ENCODE assay signal across 20 cellular contexts in genomic region chr6:129694036-129694435, GRCh38. TPM values are rescaled to one million over a fixed set of nuclear protein-coding genes. Genes with fewer than 3 reads are reported as not detected.
DNase-seq lines count a peak whose midpoint lies in the region; ATAC-seq, FAIRE-seq and TF ChIP-seq lines count a peak whose summit lies in the region.
"Had no signal": no experiment of that assay in that cellular context is flagged by ENCODE, and none has a peak within 500 bp of the region (broad histone marks: within the 10 kb centered on the region; RNA-seq: fewer than 3 reads in every experiment).

No MANE protein-coding gene starts in this region.

- no peak overlapping the region for H3K4me2 ChIP-seq in keratinocyte (ENCODE audit: control insufficient read depth, extremely low read depth, insufficient read depth, low read depth, low read length)

- in situ Hi-C loops in GM13976 (cut with MboI; ENCODE audit: low sequenced_read_pairs, unreplicated experiment), result no loop called here

- FAIRE-seq in GM19239 (lab: Jason Lieb, UNC) (peak; percentile 33), keratinocyte (lab: Jason Lieb, UNC) (peak; percentile 9)
- FAIRE-seq: H1 had no signal

- dilution Hi-C loops in keratinocyte (cut with MboI; ENCODE audit: extremely low pct_ligation_motif_present, low sequenced_read_pairs), result no loop called here

- WGBS in psoas muscle, 3 donors, result 55 to 72% (median 64%) methylated on average over 2 of the region's 2 CpGs

- H3K4me3 ChIP-seq in SJSA1, result no peak overlapping the region
- no peak overlapping the region for H3K4me3 ChIP-seq in keratinocyte (ENCODE audit: control insufficient read depth in 2 of 3, extremely low read depth in 1 of 3, insufficient read depth in 2 of 3, low read depth in 1 of 3, low read length in 3 of 3)
- H3K4me3 ChIP-seq in psoas muscle, result no peak overlapping the region
- H3K4me3 ChIP-seq: Peyer's patch had no signal

- H3K27me3 ChIP-seq in SJSA1 (replicated peaks) (no peaks in the 10 kb centered on the region), keratinocyte (ENCODE audit: control insufficient read depth, extremely low read depth, insufficient read depth, low read length) (no peaks in the 10 kb centered on the region), psoas muscle (ENCODE audit: insufficient read depth in 3 of 3, low read length in 2 of 3) (no peaks in the 10 kb centered on the region)
- H3K27me3 ChIP-seq: Peyer's patch had no signal

- peaks cover 94% of the 10 kb centered on the region for H3K79me2 ChIP-seq in keratinocyte (ENCODE audit: control insufficient read depth, insufficient read depth, low read length)

- H3K4me1 ChIP-seq in SJSA1 (replicated peaks), result peaks cover 31% of the 10 kb centered on the region
- H3K4me1 ChIP-seq in keratinocyte (ENCODE audit: control insufficient read depth, extremely low read depth, insufficient read depth, low read length), result peaks cover 14% of the 10 kb centered on the region
- H3K4me1 ChIP-seq in psoas muscle, result peaks cover 90% of the 10 kb centered on the region

- H3K27ac ChIP-seq in SJSA1, result peak overlapping the region; percentile 9; the same call in 1 of the 2 replicates
- no peak overlapping the region for H3K27ac ChIP-seq in keratinocyte (ENCODE audit: control insufficient read depth, insufficient read depth, low read length)
- peak overlapping the region; percentile 77 for H3K27ac ChIP-seq in psoas muscle
- H3K27ac ChIP-seq: Peyer's patch had no signal

- H3K36me3 ChIP-seq in SJSA1 (no peaks in the 10 kb centered on the region), keratinocyte (ENCODE audit: control insufficient read depth in 2 of 2, extremely low read depth in 1 of 2, insufficient read depth in 2 of 2, low read length in 2 of 2) (peaks cover 0 to 3% of the 10 kb centered on the region in 2 experiments), psoas muscle (ENCODE audit: insufficient read depth in 1 of 2, low read depth in 1 of 2) (no peaks in the 10 kb centered on the region)
- H3K36me3 ChIP-seq: Peyer's patch had no signal

- DNase-seq in GM19239 (ENCODE audit: insufficient read length, low spot score) (no peak), SJSA1 (ENCODE audit: low read depth in 1 of 2, low spot score in 2 of 2) (no peak), keratinocyte (ENCODE audit: low read depth, low spot score) (no peak), psoas muscle (no peak), GM13976 (ENCODE audit: low spot score) (no peak), NCI-H1694 (lab: John Stamatoyannopoulos, UW) (no peak), kidney glomerular epithelial cell (lab: John Stamatoyannopoulos, UW) (no peak)
- DNase-seq: DMS 273 treated with DMSO at 0.1 percent for 48 hours; DND-41; Karpas-422; NCI-H1436 treated with DMSO at 0.1 percent for 48 hours; NCI-H2029 treated with DMSO at 0.1 percent for 48 hours; NCI-H446 treated with DMSO at 0.1 percent for 48 hours; NCI-H69; NK-92 treated with Interleukin-12 subunit alpha and Interleukin-12 subunit beta, amount 100 ng/mL, for 24 hours; Peyer's patch; T-cell had no signal

- intact Hi-C loops in psoas muscle (cut with DNase I), result no loop called here

- H4K20me1 ChIP-seq in keratinocyte (ENCODE audit: control insufficient read depth, extremely low read depth, insufficient read depth, low read length), result no peaks in the 10 kb centered on the region

- TF ChIP-seq CTCF in keratinocyte (optimal IDR thresholded peaks at IDR 0.05 in 1 of 3, IDR thresholded peaks at IDR 0.05 in 1 of 3, conservative IDR thresholded peaks at IDR 0.05 in 1 of 3; ENCODE audit: extremely low read depth in 1 of 3, insufficient read depth in 2 of 3, low read length in 3 of 3) (no peak), psoas muscle (IDR thresholded peaks at IDR 0.05) (no peak), GM13976 (IDR thresholded peaks at IDR 0.05; ENCODE audit: borderline replicate concordance, control extremely low read depth, extremely low read depth, insufficient read depth, missing control alignments) (no peak)

- no peak overlapping the region for H2AFZ ChIP-seq in keratinocyte (ENCODE audit: control insufficient read depth, low read length)

- H3K9me1 ChIP-seq in keratinocyte (ENCODE audit: control insufficient read depth, extremely low read depth, insufficient read depth, low read length), result peaks cover 2% of the 10 kb centered on the region

- H3K9me3 ChIP-seq in SJSA1 (replicated peaks) (no peaks in the 10 kb centered on the region), keratinocyte (ENCODE audit: control insufficient read depth, low read depth, low read length) (no peaks in the 10 kb centered on the region), psoas muscle (no peaks in the 10 kb centered on the region)
- H3K9me3 ChIP-seq: Peyer's patch had no signal

- no peak for ATAC-seq in psoas muscle
- ATAC-seq in HG03432 (IDR thresholded peaks at IDR 0.05; ENCODE audit: unreplicated experiment), result no peak
- ATAC-seq: Right ventricle myocardium inferior, T-cell had no signal

- H3K9ac ChIP-seq in keratinocyte (ENCODE audit: control insufficient read depth, extremely low read depth, insufficient read depth, low read length), result no peak overlapping the region

RNA-seq across cellular contexts. Expression of gene ARHGAP18, which starts 15.9 kb away (rescaled TPM):
- 32.0 and 34.5 TPM in 2 replicates for total RNA-seq in SJSA1 (2014; rRNA removed; shearing (Covaris generic))
- polyA plus RNA-seq in keratinocyte (7.1 to 22.0 TPM (median 17.7 TPM) in 3 replicates), psoas muscle (1 to 10 TPM; 1.6 to 6.0 (median 4.3) TPM)
- polyA plus RNA-seq in keratinocyte (2011; ENCODE audit: low read depth), result 2.6 TPM
- 8.0 and 12.3 TPM in 2 replicates for polyA plus RNA-seq in keratinocyte (2011; cell fraction: cytosol; rRNA removed)
- polyA plus RNA-seq in keratinocyte (2011; cell fraction: nucleus; rRNA removed), result 6.6 and 7.7 TPM in 2 replicates
- polyA plus RNA-seq in keratinocyte (2012; ENCODE audit: low replicate concordance), result 2.5 and 24.4 TPM in 2 replicates
- polyA minus RNA-seq in keratinocyte, result 6.2 to 21.2 TPM (median 11.5 TPM) in 3 replicates
- 11.3 TPM for polyA minus RNA-seq in keratinocyte (2011; cell fraction: cytosol; rRNA and poly(A)+ RNA removed)
- polyA minus RNA-seq in keratinocyte (2011; cell fraction: nucleus; rRNA and poly(A)+ RNA removed), result 10.1 and 18.2 TPM in 2 replicates
- total RNA-seq in psoas muscle, result 1 to 10 TPM; 5.2 to 6.8 (median 5.5) TPM
